In the genomic region with DNA sequence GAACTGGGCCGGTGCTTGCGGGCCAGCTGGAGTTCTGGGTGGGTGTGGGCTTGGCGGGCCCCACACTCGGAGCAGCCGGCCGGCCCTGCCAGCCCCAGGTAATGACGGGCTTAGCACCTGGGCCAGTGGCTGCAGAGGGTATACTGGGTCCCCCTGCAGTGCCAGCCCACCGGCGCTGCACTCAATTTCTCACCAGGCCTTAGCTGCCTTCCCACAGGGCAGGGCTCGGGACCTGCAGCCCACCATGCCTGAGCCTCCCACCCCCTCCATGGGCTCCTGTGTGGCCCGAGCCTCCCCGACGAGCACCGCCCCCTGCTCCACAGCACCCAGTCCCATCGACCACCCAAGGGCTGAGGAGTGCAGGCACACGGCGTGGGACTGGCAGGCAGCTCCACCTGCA, we compare ENCODE assay signal across 1 cellular context. TPM values are rescaled to one million over a fixed set of nuclear protein-coding genes. Genes with fewer than 3 reads are reported as not detected.
"Had no signal": no experiment of that assay in that cellular context is flagged by ENCODE, and none has a peak within 500 bp of the region (broad histone marks: within the 10 kb centered on the region; RNA-seq: fewer than 3 reads in every experiment).

No MANE protein-coding gene starts in this region.

RNA-seq across cellular contexts. Expression of a gene that starts 50.3 kb away (rescaled TPM):
- total RNA-seq: HT-29 had no signal
